In genomic region chr7:107972986-107973385, GRCh38 we compare ENCODE assay signal across 17 cellular contexts. TPM values are rescaled to one million over a fixed set of nuclear protein-coding genes. Genes with fewer than 3 reads are reported as not detected.
DNase-seq lines count a peak whose midpoint lies in the region; ATAC-seq and TF ChIP-seq lines count a peak whose summit lies in the region.
"Had no signal": no experiment of that assay in that cellular context is flagged by ENCODE, and none has a peak within 500 bp of the region (broad histone marks: within the 10 kb centered on the region; RNA-seq: fewer than 3 reads in every experiment).

No MANE protein-coding gene starts in this region.

- TF ChIP-seq CTCF in mammary epithelial cell (conservative IDR thresholded peaks at IDR 0.05 in 1 of 2, IDR thresholded peaks at IDR 0.05 in 1 of 2; ENCODE audit: extremely low read depth in 1 of 2, insufficient read depth in 1 of 2, low read depth in 1 of 2, low read length in 2 of 2): no peak
- no peak for TF ChIP-seq CTCF in smooth muscle cell (IDR thresholded peaks at IDR 0.05; ENCODE audit: borderline replicate concordance, insufficient read depth, poor library complexity, severe bottlenecking)
- TF ChIP-seq CTCF in glutamatergic neuron (IDR thresholded peaks at IDR 0.05; ENCODE audit: partially characterized antibody, unreplicated experiment): no peak

- H3K27ac ChIP-seq in mammary epithelial cell (ENCODE audit: insufficient read depth, low read depth, low read length) (peak overlapping the region; percentile 45), right cardiac atrium (ENCODE audit: low read length) (peak overlapping the region; percentile 48), smooth muscle cell (ENCODE audit: low read depth) (peak overlapping the region; percentile 87)
- H3K27ac ChIP-seq: BLaER1 had no signal

- peaks cover 59% of the 10 kb centered on the region for H3F3A ChIP-seq in smooth muscle cell (ENCODE audit: low read depth)

- in situ Hi-C loops in mammary epithelial cell (cut with MboI; ENCODE audit: low sequenced_read_pairs in 2 of 2): no loop called here

- ATAC-seq in right cardiac atrium (peak in 1 of 2 donors; percentile 15), GM18517 (IDR thresholded peaks at IDR 0.05; ENCODE audit: unreplicated experiment) (no peak), T-helper 17 cell (no peak), GM21576 (IDR thresholded peaks at IDR 0.05; ENCODE audit: unreplicated experiment) (no peak)
- ATAC-seq: GM12878 had no signal

- CTCF ChIA-PET in mammary epithelial cell (lab: Charles Lee; ENCODE audit: low non-redundant PET): interaction anchor here (1.0 to 1.2 kb wide), 2 partner anchors 27 to 44 kb away, joined by 3 to 4 read pairs; no protein-coding TSS in a partner anchor

- H3K36me3 Mint-ChIP-seq in glutamatergic neuron (ENCODE audit: unreplicated experiment): no peaks in the 10 kb centered on the region
- H3K36me3 Mint-ChIP-seq in T-helper 17 cell (ENCODE audit: low read depth): no peaks in the 10 kb centered on the region

- H3K4me1 ChIP-seq in mammary epithelial cell (ENCODE audit: insufficient read depth, low read length) (peaks cover 30% of the 10 kb centered on the region), right cardiac atrium (ENCODE audit: control insufficient read depth, insufficient read depth, low read length) (peaks cover 8% of the 10 kb centered on the region), smooth muscle cell (ENCODE audit: low read depth) (peaks cover 23% of the 10 kb centered on the region)
- H3K4me1 ChIP-seq: BLaER1 had no signal

- H3K9ac ChIP-seq in mammary epithelial cell (ENCODE audit: insufficient read depth, low read length) (no peak overlapping the region), smooth muscle cell (ENCODE audit: low read depth) (no peak overlapping the region)
- H3K9ac ChIP-seq: BLaER1 had no signal

- H3K4me3 Mint-ChIP-seq in glutamatergic neuron (ENCODE audit: unreplicated experiment) (no peak overlapping the region), T-helper 17 cell (no peak overlapping the region)

- H2AFZ ChIP-seq in mammary epithelial cell (ENCODE audit: low read depth, low read length): peak overlapping the region; percentile 4
- no peak overlapping the region for H2AFZ ChIP-seq in smooth muscle cell (ENCODE audit: low read depth)

- dilution Hi-C loops in mammary epithelial cell (cut with HindIII; ENCODE audit: low sequenced_read_pairs): no loop called here

- no peaks in the 10 kb centered on the region for H3K4me1 Mint-ChIP-seq in glutamatergic neuron (ENCODE audit: low read depth, unreplicated experiment)
- H3K4me1 Mint-ChIP-seq in T-helper 17 cell: peaks cover 2% of the 10 kb centered on the region

- H3K4me2 ChIP-seq in mammary epithelial cell (ENCODE audit: insufficient read depth, low read depth, low read length) (peak overlapping the region; percentile 46), smooth muscle cell (peak overlapping the region; percentile 60)
- H3K4me2 ChIP-seq: BLaER1 had no signal

- H4K20me1 ChIP-seq in mammary epithelial cell (ENCODE audit: insufficient read depth, low read length) (no peaks in the 10 kb centered on the region), smooth muscle cell (ENCODE audit: low read depth) (peaks cover 43% of the 10 kb centered on the region)
- H4K20me1 ChIP-seq: BLaER1 had no signal

- H3K27me3 Mint-ChIP-seq in glutamatergic neuron (ENCODE audit: unreplicated experiment): peaks cover 2% of the 10 kb centered on the region
- peaks cover 40% of the 10 kb centered on the region for H3K27me3 Mint-ChIP-seq in T-helper 17 cell

- no peak overlapping the region for H3K27ac Mint-ChIP-seq in glutamatergic neuron (ENCODE audit: unreplicated experiment)
- no peak overlapping the region for H3K27ac Mint-ChIP-seq in T-helper 17 cell

- H3K9me3 ChIP-seq in mammary epithelial cell (replicated peaks; ENCODE audit: insufficient read depth, low read length) (no peaks in the 10 kb centered on the region), right cardiac atrium (ENCODE audit: control insufficient read depth, low read length) (no peaks in the 10 kb centered on the region), smooth muscle cell (replicated peaks; ENCODE audit: low read depth) (no peaks in the 10 kb centered on the region), T-helper 17 cell (ENCODE audit: control insufficient read depth, low read length, poor library complexity, severe bottlenecking) (no peaks in the 10 kb centered on the region)
- H3K9me3 ChIP-seq: BLaER1, pancreas had no signal

- no peaks in the 10 kb centered on the region for H3K9me3 Mint-ChIP-seq in glutamatergic neuron (ENCODE audit: unreplicated experiment)

- BruUV-seq in mammary epithelial cell (replicated peaks; lab: Mats Ljungman, UMichigan): no TSS peak

- H3K36me3 ChIP-seq in mammary epithelial cell (ENCODE audit: insufficient read depth, low read length): peaks cover 48% of the 10 kb centered on the region
- peaks cover 25% of the 10 kb centered on the region for H3K36me3 ChIP-seq in smooth muscle cell (ENCODE audit: low read depth)
- H3K36me3 ChIP-seq: BLaER1 had no signal

- intact Hi-C loops in mammary epithelial cell (cut with micrococcal nuclease): loop anchor here (2.0 kb wide), 1 partner anchor 24 kb away; no protein-coding TSS in a partner anchor
- intact Hi-C loops in right cardiac atrium (cut with DNase I): no loop called here

- peaks cover 18% of the 10 kb centered on the region for H3K79me2 ChIP-seq in mammary epithelial cell (ENCODE audit: insufficient read depth, low read length)
- H3K79me2 ChIP-seq in smooth muscle cell (ENCODE audit: low read depth): peaks cover 21% of the 10 kb centered on the region

- H3K27me3 ChIP-seq in mammary epithelial cell (ENCODE audit: insufficient read depth, low read length) (no peaks in the 10 kb centered on the region), right cardiac atrium (ENCODE audit: control insufficient read depth, insufficient read depth) (no peaks in the 10 kb centered on the region), smooth muscle cell (ENCODE audit: low read depth) (no peaks in the 10 kb centered on the region)
- H3K27me3 ChIP-seq: BLaER1, pancreas had no signal

- peak; percentile 69 for DNase-seq in NCI-H2171 (lab: John Stamatoyannopoulos, UW)
- peak; percentile 89 for DNase-seq in mammary epithelial cell
- DNase-seq in right cardiac atrium: no peak
- no peak for DNase-seq in smooth muscle cell (lab: John Stamatoyannopoulos, UW; ENCODE audit: unreplicated experiment)
- no peak for DNase-seq in glutamatergic neuron
- DNase-seq in T-helper 17 cell: no peak
- DNase-seq: activated CD4-positive, alpha-beta T cell treated with anti-CD3 and anti-CD28 coated beads for 4 hours; activated T-cell treated with anti-CD3 and anti-CD28 coated beads, Interleukin-2, amount 50 U/mL, for 48 hours; amygdala; NCI-H2107; pancreas; stimulated activated CD4-positive, alpha-beta T cell treated with anti-CD3 and anti-CD28 coated beads, Interleukin-2, amount 100 ng/mL, for 24 hours had no signal

- WGBS in mammary epithelial cell (ENCODE audit: low coverage, missing lambda C conversion rate): 4% methylated on average over 7 of the region's 7 CpGs
- 74% methylated on average over 7 of the region's 7 CpGs for WGBS in right cardiac atrium
- 34% methylated on average over 7 of the region's 7 CpGs for WGBS in smooth muscle cell (ENCODE audit: low lambda C conversion rate)

- H3K4me3 ChIP-seq in mammary epithelial cell (replicated peaks in 1 of 3; ENCODE audit: insufficient read depth in 1 of 3, low read depth in 2 of 3, low read length in 3 of 3) (no peak overlapping the region), right cardiac atrium (ENCODE audit: low read length) (no peak overlapping the region), smooth muscle cell (no peak overlapping the region)
- H3K4me3 ChIP-seq: BLaER1, GM12878, pancreas had no signal

RNA-seq across cellular contexts. Expression of gene LAMB1, which starts 30.0 kb away (rescaled TPM):
- total RNA-seq in mammary epithelial cell: 100 to 1,000 TPM; 219 to 285 TPM
- polyA plus RNA-seq in mammary epithelial cell: 76.2 TPM
- 447 TPM for polyA minus RNA-seq in mammary epithelial cell
- total RNA-seq in right cardiac atrium: 100 to 1,000 TPM in 1 of 4 donors, 10 to 100 TPM in 3; 42.1 to 110 (median 47.3) TPM
- 59.9 TPM for polyA plus RNA-seq in right cardiac atrium
- 244 and 306 TPM in 2 replicates for total RNA-seq in smooth muscle cell
- 191 and 246 TPM in 2 replicates for polyA plus RNA-seq in smooth muscle cell
- total RNA-seq in glutamatergic neuron (ENCODE audit: unreplicated experiment): 326 TPM
- not detected for total RNA-seq in T-helper 17 cell
- total RNA-seq: T-helper 1 cell treated with Interleukin-12 subunit alpha and Interleukin-12 subunit beta and Interleukin-4 antibody, amounts not matched to agents 30 ng/mL and 1 ng/mL, for 36 hours had no signal

Comparison
In these comparisons a context has a peak if more than half of its experiments do, and no peak if none do; other contexts are left out.
1. DNase-seq: peak in NCI-H2171 (single experiment) and mammary epithelial cell (single experiment); none in right cardiac atrium (0 of 3), smooth muscle cell (single experiment), glutamatergic neuron (single experiment) and T-helper 17 cell (0 of 3).
2. RNA of gene LAMB1, which starts 30.0 kb away (total RNA-seq): 326 TPM in glutamatergic neuron (single experiment), 219 to 285 TPM in mammary epithelial cell, 244 to 306 TPM in smooth muscle cell and 42.1 to 110 TPM in right cardiac atrium; not detected in T-helper 17 cell; every median in the first group is over 10 times any median in the second.
3. Peak in every context shown above with its lines, with median percentiles within 50 percentile points of each other: H3K27ac ChIP-seq.